Comparison of ENCODE assay signal across 10 cellular contexts in genomic region chr4:26426892-26427291, GRCh38.
"Had no signal": no experiment of that assay in that cellular context is flagged by ENCODE, and none has a peak within 500 bp of the region (broad histone marks: within the 10 kb centered on the region; RNA-seq: fewer than 3 reads in every experiment).

No MANE protein-coding gene starts in this region.

- ATAC-seq: activated CD4-positive, CD25-positive, alpha-beta regulatory T cell treated with anti-CD3 and anti-CD28 coated beads, Interleukin-2, amount 50 U/mL, for 24 hours; left colon; pancreas; stimulated activated memory B cell treated with anti-CD40 and anti-IgM and Interleukin-4, amounts not matched to agents 10 μg/mL and 1 μg/mL and 100 μg/mL, for 72 hours had no signal

- H3K4me1 Mint-ChIP-seq: naive B cell; stimulated activated memory B cell treated with anti-CD40 and anti-IgM and Interleukin-4, amounts not matched to agents 10 μg/mL and 1 μg/mL and 100 μg/mL, for 72 hours had no signal

- H3K27ac ChIP-seq: cardiac muscle cell, pancreas had no signal

- H3K9me3 ChIP-seq: pancreas, SK-N-SH had no signal

- DNase-seq: activated effector memory CD4-positive, alpha-beta T cell treated with Interleukin-2 at 50 U/mL for 16 hours; left colon; naive B cell; pancreas; Right ventricle myocardium superior; SK-N-SH had no signal

- H3K4me3 Mint-ChIP-seq: mesothelial cell of epicardium; naive B cell; stimulated activated memory B cell treated with anti-CD40 and anti-IgM and Interleukin-4, amounts not matched to agents 10 μg/mL and 1 μg/mL and 100 μg/mL, for 72 hours had no signal

- H3K27ac Mint-ChIP-seq: stimulated activated memory B cell treated with anti-CD40 and anti-IgM and Interleukin-4, amounts not matched to agents 10 μg/mL and 1 μg/mL and 100 μg/mL, for 72 hours had no signal

- H3K9me3 Mint-ChIP-seq: stimulated activated memory B cell treated with anti-CD40 and anti-IgM and Interleukin-4, amounts not matched to agents 10 μg/mL and 1 μg/mL and 100 μg/mL, for 72 hours had no signal

- H3K27me3 Mint-ChIP-seq: naive B cell; stimulated activated memory B cell treated with anti-CD40 and anti-IgM and Interleukin-4, amounts not matched to agents 10 μg/mL and 1 μg/mL and 100 μg/mL, for 72 hours had no signal

- H3K27me3 ChIP-seq: cardiac muscle cell, pancreas had no signal
